In genomic region chr21:41230530-41230929, GRCh38 we compare ENCODE assay signal across 19 cellular contexts.
A peak's percentile ranks its signal among the peaks of the same experiment; 100 is the strongest.
DNase-seq lines count a peak whose midpoint lies in the region; ATAC-seq and TF ChIP-seq lines count a peak whose summit lies in the region.
"Had no signal": no experiment of that assay in that cellular context is flagged by ENCODE, and none has a peak within 500 bp of the region (broad histone marks: within the 10 kb centered on the region; RNA-seq: fewer than 3 reads in every experiment).

No MANE protein-coding gene starts in this region.

- H3K4me1 Mint-ChIP-seq in IgD-negative memory B cell: peaks cover 49 to 59% (median 53%) of the 10 kb centered on the region in 3 donors
- peaks cover 89% of the 10 kb centered on the region for H3K4me1 Mint-ChIP-seq in activated B cell treated with CpG ODN at 0.5 μM for 24 hours
- H3K4me1 Mint-ChIP-seq in stimulated activated memory B cell treated with anti-CD40 and anti-IgM and Interleukin-4, amounts not matched to agents 10 μg/mL and 1 μg/mL and 100 μg/mL, for 72 hours: peaks cover 91% of the 10 kb centered on the region
- H3K4me1 Mint-ChIP-seq: CD4-positive, CD25-positive, alpha-beta regulatory T cell; CD8-positive, alpha-beta memory T cell had no signal

- H3K36me3 Mint-ChIP-seq in IgD-negative memory B cell (peaks cover 2% of the 10 kb centered on the region), activated B cell treated with CpG ODN at 0.5 μM for 24 hours (ENCODE audit: low read depth) (peaks cover 9% of the 10 kb centered on the region)
- H3K36me3 Mint-ChIP-seq in stimulated activated memory B cell treated with anti-CD40 and anti-IgM and Interleukin-4, amounts not matched to agents 10 μg/mL and 1 μg/mL and 100 μg/mL, for 72 hours: peaks cover 20% of the 10 kb centered on the region
- H3K36me3 Mint-ChIP-seq: CD4-positive, CD25-positive, alpha-beta regulatory T cell; CD8-positive, alpha-beta memory T cell had no signal

- POLR2A ChIA-PET in activated B cell treated with CpG ODN at 0.5 μM for 24 hours (lab: Charles Lee): interaction anchor here (1.0 to 1.8 kb wide), 2 partner anchors 64 to 139 kb away, joined by 4 read pairs; no protein-coding TSS in a partner anchor

- no peaks in the 10 kb centered on the region for H3K9me3 ChIP-seq in mononuclear cell (ENCODE audit: low read depth, low read length)
- no peaks in the 10 kb centered on the region for H3K9me3 ChIP-seq in uterus
- H3K9me3 ChIP-seq in gastroesophageal sphincter: no peaks in the 10 kb centered on the region

- TF ChIP-seq POLR2A in uterus (IDR thresholded peaks at IDR 0.05) (no peak), gastroesophageal sphincter (IDR thresholded peaks at IDR 0.05) (no peak)

- no peak for TF ChIP-seq EP300 in gastroesophageal sphincter (IDR thresholded peaks at IDR 0.05)

- H3K27ac ChIP-seq in uterus (no peak overlapping the region), gastroesophageal sphincter (no peak overlapping the region)

- CTCF ChIA-PET in activated B cell treated with CpG ODN at 0.5 μM for 24 hours (lab: Charles Lee): interaction anchor here (0.7 to 5.4 kb wide), 3 partner anchors 51 to 61 kb away, joined by 3 to 22 read pairs (median 4); no protein-coding TSS in a partner anchor

- ATAC-seq in activated B cell treated with CpG ODN at 0.5 μM for 24 hours (ENCODE audit: low read depth) (no peak), HG03439 (IDR thresholded peaks at IDR 0.05; ENCODE audit: unreplicated experiment) (no peak), gastroesophageal sphincter (no peak)
- no peak for ATAC-seq in stimulated activated memory B cell treated with anti-CD40 and anti-IgM and Interleukin-4, amounts not matched to agents 10 μg/mL and 1 μg/mL and 100 μg/mL, for 72 hours
- ATAC-seq: GM12878, HepG2 had no signal

- no peak for DNase-seq in activated B cell treated with CpG ODN at 0.5 μM for 24 hours
- no peak for DNase-seq in uterus
- DNase-seq: BE2C; C1 segment of cervical spinal cord; CD4-positive, CD25-positive, alpha-beta regulatory T cell; CD8-positive, alpha-beta memory T cell; COR-L47; DMS 273 treated with DMSO at 0.1 percent for 48 hours; DMS53; DND-41; EL; HCEC 1CT had no signal

- H3K4me1 ChIP-seq in mononuclear cell (ENCODE audit: insufficient read depth, low read length) (peaks cover 15% of the 10 kb centered on the region), uterus (no peaks in the 10 kb centered on the region), gastroesophageal sphincter (no peaks in the 10 kb centered on the region)
- H3K4me1 ChIP-seq: BE2C had no signal

- H3K36me3 ChIP-seq in uterus: no peaks in the 10 kb centered on the region
- H3K36me3 ChIP-seq in gastroesophageal sphincter: peaks cover 0 to 60% of the 10 kb centered on the region in 2 donors
- H3K36me3 ChIP-seq: BE2C had no signal

- no peaks in the 10 kb centered on the region for H3K9me3 Mint-ChIP-seq in IgD-negative memory B cell
- peaks cover 3% of the 10 kb centered on the region for H3K9me3 Mint-ChIP-seq in activated B cell treated with CpG ODN at 0.5 μM for 24 hours
- no peaks in the 10 kb centered on the region for H3K9me3 Mint-ChIP-seq in stimulated activated memory B cell treated with anti-CD40 and anti-IgM and Interleukin-4, amounts not matched to agents 10 μg/mL and 1 μg/mL and 100 μg/mL, for 72 hours

- peak overlapping the region; percentile 71 to 96 (median 84) for H3K4me3 Mint-ChIP-seq in IgD-negative memory B cell
- peak overlapping the region; percentile 78 for H3K4me3 Mint-ChIP-seq in activated B cell treated with CpG ODN at 0.5 μM for 24 hours
- H3K4me3 Mint-ChIP-seq in stimulated activated memory B cell treated with anti-CD40 and anti-IgM and Interleukin-4, amounts not matched to agents 10 μg/mL and 1 μg/mL and 100 μg/mL, for 72 hours: peak overlapping the region; percentile 64
- H3K4me3 Mint-ChIP-seq: CD4-positive, CD25-positive, alpha-beta regulatory T cell; CD8-positive, alpha-beta memory T cell had no signal

- TF ChIP-seq CTCF in activated B cell treated with CpG ODN at 0.5 μM for 24 hours (IDR thresholded peaks at IDR 0.05): no peak
- TF ChIP-seq CTCF in uterus (IDR thresholded peaks at IDR 0.05): no peak
- TF ChIP-seq CTCF in gastroesophageal sphincter (IDR thresholded peaks at IDR 0.05): no peak

- intact Hi-C loops in activated B cell treated with CpG ODN at 0.5 μM for 24 hours (cut with micrococcal nuclease) (loop anchor here (1.0 to 5.0 kb wide), 5 partner anchors 36 to 832 kb away; no protein-coding TSS in a partner anchor), uterus (cut with DNase I; ENCODE audit: low total_unique reads) (no loop called here)

- H3K27ac Mint-ChIP-seq in IgD-negative memory B cell: peak overlapping the region; percentile 28 to 97 (median 83)
- peak overlapping the region; percentile 91 for H3K27ac Mint-ChIP-seq in activated B cell treated with CpG ODN at 0.5 μM for 24 hours
- H3K27ac Mint-ChIP-seq in stimulated activated memory B cell treated with anti-CD40 and anti-IgM and Interleukin-4, amounts not matched to agents 10 μg/mL and 1 μg/mL and 100 μg/mL, for 72 hours: peak overlapping the region; percentile 90
- H3K27ac Mint-ChIP-seq: CD4-positive, CD25-positive, alpha-beta regulatory T cell; CD8-positive, alpha-beta memory T cell had no signal

- no peaks in the 10 kb centered on the region for H3K27me3 Mint-ChIP-seq in IgD-negative memory B cell
- H3K27me3 Mint-ChIP-seq in activated B cell treated with CpG ODN at 0.5 μM for 24 hours: no peaks in the 10 kb centered on the region
- no peaks in the 10 kb centered on the region for H3K27me3 Mint-ChIP-seq in stimulated activated memory B cell treated with anti-CD40 and anti-IgM and Interleukin-4, amounts not matched to agents 10 μg/mL and 1 μg/mL and 100 μg/mL, for 72 hours
- H3K27me3 Mint-ChIP-seq: CD4-positive, CD25-positive, alpha-beta regulatory T cell had no signal

- H3K27me3 ChIP-seq in mononuclear cell (ENCODE audit: insufficient read depth, low read length) (no peaks in the 10 kb centered on the region), uterus (no peaks in the 10 kb centered on the region), gastroesophageal sphincter (no peaks in the 10 kb centered on the region)
- H3K27me3 ChIP-seq: BE2C had no signal

- H3K4me3 ChIP-seq in mononuclear cell (ENCODE audit: low read length) (peak overlapping the region; percentile 16), uterus (no peak overlapping the region), gastroesophageal sphincter (no peak overlapping the region)
- H3K4me3 ChIP-seq: GM12878 had no signal

- 96 to 100% methylated on average over 2 to 4 of the region's 4 CpGs for WGBS in gastroesophageal sphincter (ENCODE audit: low coverage in 1 of 2), 2 donors
